ENCODE assay signal across 21 cellular contexts in genomic region chr7:71517940-71518339, GRCh38.
"Had no signal": no experiment of that assay in that cellular context is flagged by ENCODE, and none has a peak within 500 bp of the region (broad histone marks: within the 10 kb centered on the region; RNA-seq: fewer than 3 reads in every experiment).

No MANE protein-coding gene starts in this region.

- DNase-seq: activated B cell treated with CpG ODN at 0.5 μM for 24 hours; activated CD8-positive, alpha-beta memory T cell treated with anti-CD3 and anti-CD28 coated beads, Interleukin-2, amount 10 ng/mL, durations not matched to agents 7 days and 5 days; activated CD8-positive, alpha-beta T cell treated with anti-CD3 and anti-CD28 coated beads, Interleukin-2, amount 10 ng/mL, durations not matched to agents 7 days and 5 days; activated naive CD4-positive, alpha-beta T cell; activated T-cell treated with anti-CD3 and anti-CD28 coated beads, Interleukin-2, amount 50 U/mL, for 72 hours; aorta; body of pancreas; foreskin melanocyte; mammary epithelial cell; midbrain; natural killer cell; occipital lobe; psoas muscle; spleen; stimulated activated naive CD4-positive, alpha-beta T cell; T-helper 2 cell had no signal

- H3K27me3 ChIP-seq: body of pancreas, neural progenitor cell, spleen, tibial nerve had no signal

- H3K4me3 ChIP-seq: body of pancreas, neural progenitor cell, psoas muscle, spleen, tibial nerve had no signal

- H3K4me1 ChIP-seq: neural progenitor cell, parathyroid adenoma, psoas muscle, spleen, tibial nerve had no signal

- H2AFZ ChIP-seq: neural progenitor cell, parathyroid adenoma had no signal

- H3K27ac Mint-ChIP-seq: activated B cell treated with CpG ODN at 0.5 μM for 24 hours; activated CD8-positive, alpha-beta memory T cell treated with anti-CD3 and anti-CD28 coated beads, Interleukin-2, amount 10 ng/mL, durations not matched to agents 7 days and 5 days; activated CD8-positive, alpha-beta T cell treated with anti-CD3 and anti-CD28 coated beads, Interleukin-2, amount 10 ng/mL, durations not matched to agents 7 days and 5 days; activated naive CD4-positive, alpha-beta T cell treated with anti-CD3 and anti-CD28 coated beads, Interleukin-2, amount 50 U/mL, for 72 hours; activated T-cell treated with anti-CD3 and anti-CD28 coated beads, Interleukin-2, amount 50 U/mL, for 72 hours; natural killer cell; neural progenitor cell had no signal

- H3K9ac ChIP-seq: neural progenitor cell, parathyroid adenoma had no signal

- H3K9me3 ChIP-seq: body of pancreas, psoas muscle had no signal

- H3K4me3 Mint-ChIP-seq: activated B cell treated with CpG ODN at 0.5 μM for 24 hours; activated CD8-positive, alpha-beta memory T cell treated with anti-CD3 and anti-CD28 coated beads, Interleukin-2, amount 10 ng/mL, durations not matched to agents 7 days and 5 days; activated CD8-positive, alpha-beta T cell treated with anti-CD3 and anti-CD28 coated beads, Interleukin-2, amount 10 ng/mL, durations not matched to agents 7 days and 5 days; activated T-cell treated with anti-CD3 and anti-CD28 coated beads, Interleukin-2, amount 50 U/mL, for 72 hours; natural killer cell; neural progenitor cell had no signal

- H3K79me2 ChIP-seq: parathyroid adenoma had no signal

- H3K36me3 Mint-ChIP-seq: activated CD8-positive, alpha-beta memory T cell treated with anti-CD3 and anti-CD28 coated beads, Interleukin-2, amount 10 ng/mL, durations not matched to agents 7 days and 5 days; natural killer cell had no signal

- H3K36me3 ChIP-seq: neural progenitor cell, spleen had no signal

- H3K4me1 Mint-ChIP-seq: activated B cell treated with CpG ODN at 0.5 μM for 24 hours; activated CD8-positive, alpha-beta memory T cell treated with anti-CD3 and anti-CD28 coated beads, Interleukin-2, amount 10 ng/mL, durations not matched to agents 7 days and 5 days; natural killer cell; neural progenitor cell had no signal

- H3K27ac ChIP-seq: body of pancreas, neural progenitor cell, parathyroid adenoma, psoas muscle, spleen, tibial nerve had no signal

- H3K4me2 ChIP-seq: neural progenitor cell had no signal

- H3K27me3 Mint-ChIP-seq: activated B cell treated with CpG ODN at 0.5 μM for 24 hours; activated CD8-positive, alpha-beta memory T cell treated with anti-CD3 and anti-CD28 coated beads, Interleukin-2, amount 10 ng/mL, durations not matched to agents 7 days and 5 days had no signal

- ATAC-seq: activated CD8-positive, alpha-beta memory T cell treated with anti-CD3 and anti-CD28 coated beads, Interleukin-2, amount 10 ng/mL, durations not matched to agents 7 days and 5 days; activated CD8-positive, alpha-beta T cell treated with anti-CD3 and anti-CD28 coated beads, Interleukin-2, amount 10 ng/mL, durations not matched to agents 7 days and 5 days; activated naive CD4-positive, alpha-beta T cell treated with anti-CD3 and anti-CD28 coated beads, Interleukin-2, amount 50 U/mL, for 72 hours; activated T-cell treated with anti-CD3 and anti-CD28 coated beads, Interleukin-2, amount 50 U/mL, for 72 hours; body of pancreas; esophagus mucosa; natural killer cell; psoas muscle had no signal
